In the genomic region with DNA sequence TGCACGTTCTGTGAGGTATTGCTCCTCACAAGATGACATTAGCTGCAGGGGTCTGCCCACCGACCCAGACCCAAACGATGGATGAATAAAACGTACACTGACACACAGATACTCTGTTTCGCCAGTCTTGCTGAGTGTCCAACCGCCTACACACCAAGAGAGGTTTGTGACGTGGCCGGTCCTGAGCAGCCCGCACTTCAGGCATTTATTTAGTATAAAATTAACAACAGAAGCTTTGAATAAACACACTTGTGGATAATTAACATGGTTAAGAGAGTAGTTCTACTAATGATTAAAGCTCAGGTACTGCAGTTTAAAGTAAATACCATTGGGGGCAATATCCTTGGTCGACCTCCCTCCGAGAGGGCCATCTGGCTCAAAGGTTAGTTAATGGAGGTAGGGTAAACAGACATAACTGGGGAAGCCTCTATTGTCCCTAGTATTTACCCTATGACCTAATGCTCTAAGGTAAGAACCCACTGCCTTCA, we compare ENCODE assay signal across 1 cellular context.
A peak's percentile ranks its signal among the peaks of the same experiment; 100 is the strongest.
TF ChIP-seq lines count a peak whose summit lies in the region.

No MANE protein-coding gene starts in this region.

TF ChIP-seq in HepG2, 621 proteins besides CTCF, POLR2A, EP300 and RAD21 (continued from another document and continues in another):
- TF ChIP-seq, protein P1, sequence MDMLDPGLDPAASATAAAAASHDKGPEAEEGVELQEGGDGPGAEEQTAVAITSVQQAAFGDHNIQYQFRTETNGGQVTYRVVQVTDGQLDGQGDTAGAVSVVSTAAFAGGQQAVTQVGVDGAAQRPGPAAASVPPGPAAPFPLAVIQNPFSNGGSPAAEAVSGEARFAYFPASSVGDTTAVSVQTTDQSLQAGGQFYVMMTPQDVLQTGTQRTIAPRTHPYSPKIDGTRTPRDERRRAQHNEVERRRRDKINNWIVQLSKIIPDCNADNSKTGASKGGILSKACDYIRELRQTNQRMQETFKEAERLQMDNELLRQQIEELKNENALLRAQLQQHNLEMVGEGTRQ (IDR thresholded peaks at IDR 0.05; ENCODE audit: low read depth, low read length) = no peak
- TF ChIP-seq, protein P1 (CRISPR knock-in tag; IDR thresholded peaks at IDR 0.05; ENCODE audit: borderline replicate concordance) = no peak
- TF ChIP-seq TARDBP (CRISPR knock-in tag; IDR thresholded peaks at IDR 0.05) (peak; percentile 61; the same call in 1 of the 2 replicates), ZNF367 (CRISPR knock-in tag; IDR thresholded peaks at IDR 0.05; ENCODE audit: borderline replicate concordance) (no peak), ARNT (IDR thresholded peaks at IDR 0.05) (no peak), TGIF2 (CRISPR knock-in tag; IDR thresholded peaks at IDR 0.05) (peak; percentile 51; the same call in 1 of the 2 replicates), XRCC5 (optimal IDR thresholded peaks at IDR 0.05; ENCODE audit: low read length) (no peak), SMC3 (IDR thresholded peaks at IDR 0.05; ENCODE audit: low read length) (no peak), SRSF4 (IDR thresholded peaks at IDR 0.05; ENCODE audit: low read depth, low read length, poor library complexity, severe bottlenecking) (no peak), SP4 (CRISPR knock-in tag; IDR thresholded peaks at IDR 0.05) (no peak), ZNF879 (CRISPR knock-in tag; IDR thresholded peaks at IDR 0.05) (no peak), KLF16 (CRISPR knock-in tag; IDR thresholded peaks at IDR 0.05) (peak in 1 of 2 experiments; percentile 52; a peak in 1 of 4 replicates), PHF5A (CRISPR knock-in tag; IDR thresholded peaks at IDR 0.05; ENCODE audit: low read depth, unreplicated experiment) (peak; percentile 52), CHD2 (IDR thresholded peaks at IDR 0.05; ENCODE audit: low read depth, low read length) (no peak), ZSCAN29 (CRISPR knock-in tag; conservative IDR thresholded peaks at IDR 0.05) (no peak), PHF20 (CRISPR knock-in tag; IDR thresholded peaks at IDR 0.05) (no peak), ZMYM4 (CRISPR knock-in tag; IDR thresholded peaks at IDR 0.05) (peak; percentile 74), RBM39 (IDR thresholded peaks at IDR 0.05; ENCODE audit: low read depth, low read length, poor library complexity, severe bottlenecking) (no peak), ZNF205 (CRISPR knock-in tag; IDR thresholded peaks at IDR 0.05) (peak; percentile 73; the same call in 1 of the 2 replicates), HDAC2 (CRISPR knock-in tag; IDR thresholded peaks at IDR 0.05) (peak; percentile 93), IKZF1 (IDR thresholded peaks at IDR 0.05) (no peak), ZNF230 (CRISPR knock-in tag; IDR thresholded peaks at IDR 0.05) (no peak), ZFP62 (CRISPR knock-in tag; IDR thresholded peaks at IDR 0.05) (no peak), HHEX (CRISPR knock-in tag; IDR thresholded peaks at IDR 0.05) (peak; percentile 89), CCAR2 (optimal IDR thresholded peaks at IDR 0.05; ENCODE audit: low read depth, low read length) (no peak), MBNL3 (CRISPR knock-in tag; conservative IDR thresholded peaks at IDR 0.05) (no peak), RARG (CRISPR knock-in tag; IDR thresholded peaks at IDR 0.05; ENCODE audit: low read depth) (no peak), SP5 (CRISPR knock-in tag; IDR thresholded peaks at IDR 0.05; ENCODE audit: borderline replicate concordance, low read depth) (peak; percentile 82), ZNF75D (CRISPR knock-in tag; IDR thresholded peaks at IDR 0.05; ENCODE audit: borderline replicate concordance) (no peak), ZEB1 (IDR thresholded peaks at IDR 0.05; ENCODE audit: insufficient replicate concordance, low read depth) (peak; percentile 81), RXRB (CRISPR knock-in tag; IDR thresholded peaks at IDR 0.05; ENCODE audit: borderline replicate concordance) (peak; percentile 99), ZNF460 (CRISPR knock-in tag; IDR thresholded peaks at IDR 0.05; ENCODE audit: borderline replicate concordance) (no peak; the same call in 1 of the 2 replicates), ETV6 (CRISPR knock-in tag; conservative IDR thresholded peaks at IDR 0.05) (no peak), ZNF274 (CRISPR knock-in tag; IDR thresholded peaks at IDR 0.05) (no peak), RFX5 (IDR thresholded peaks at IDR 0.05; ENCODE audit: low read depth, low read length) (no peak), ZNF749 (CRISPR knock-in tag; IDR thresholded peaks at IDR 0.05; ENCODE audit: borderline replicate concordance) (no peak), ZNF556 (CRISPR knock-in tag; IDR thresholded peaks at IDR 0.05; ENCODE audit: borderline replicate concordance) (no peak), REPIN1 (CRISPR knock-in tag; IDR thresholded peaks at IDR 0.05; ENCODE audit: borderline replicate concordance, low read depth) (no peak; the same call in 1 of the 2 replicates), ZNF326 (CRISPR knock-in tag; IDR thresholded peaks at IDR 0.05; ENCODE audit: borderline replicate concordance) (no peak), SALL2 (CRISPR knock-in tag; IDR thresholded peaks at IDR 0.05) (no peak), IRX3 (CRISPR knock-in tag; IDR thresholded peaks at IDR 0.05; ENCODE audit: borderline replicate concordance, low read depth) (no peak), ZNF12 (CRISPR knock-in tag; IDR thresholded peaks at IDR 0.05) (no peak), ZNF589 (CRISPR knock-in tag; conservative IDR thresholded peaks at IDR 0.05) (no peak), ZFAT (CRISPR knock-in tag; conservative IDR thresholded peaks at IDR 0.05) (no peak), FOXC1 (CRISPR knock-in tag; IDR thresholded peaks at IDR 0.05; ENCODE audit: borderline replicate concordance) (no peak), FOSL1 (CRISPR knock-in tag; IDR thresholded peaks at IDR 0.05; ENCODE audit: borderline replicate concordance) (no peak), BCL6 (CRISPR knock-in tag; IDR thresholded peaks at IDR 0.05) (peak; percentile 96), EHMT2 (IDR thresholded peaks at IDR 0.05; ENCODE audit: borderline replicate concordance, low read depth, low read length) (no peak; the same call in 1 of the 2 replicates), PPARG (CRISPR knock-in tag; conservative IDR thresholded peaks at IDR 0.05) (peak; percentile 97), ZSCAN21 (CRISPR knock-in tag; IDR thresholded peaks at IDR 0.05; ENCODE audit: borderline replicate concordance) (no peak)
- TF ChIP-seq, protein P2, sequence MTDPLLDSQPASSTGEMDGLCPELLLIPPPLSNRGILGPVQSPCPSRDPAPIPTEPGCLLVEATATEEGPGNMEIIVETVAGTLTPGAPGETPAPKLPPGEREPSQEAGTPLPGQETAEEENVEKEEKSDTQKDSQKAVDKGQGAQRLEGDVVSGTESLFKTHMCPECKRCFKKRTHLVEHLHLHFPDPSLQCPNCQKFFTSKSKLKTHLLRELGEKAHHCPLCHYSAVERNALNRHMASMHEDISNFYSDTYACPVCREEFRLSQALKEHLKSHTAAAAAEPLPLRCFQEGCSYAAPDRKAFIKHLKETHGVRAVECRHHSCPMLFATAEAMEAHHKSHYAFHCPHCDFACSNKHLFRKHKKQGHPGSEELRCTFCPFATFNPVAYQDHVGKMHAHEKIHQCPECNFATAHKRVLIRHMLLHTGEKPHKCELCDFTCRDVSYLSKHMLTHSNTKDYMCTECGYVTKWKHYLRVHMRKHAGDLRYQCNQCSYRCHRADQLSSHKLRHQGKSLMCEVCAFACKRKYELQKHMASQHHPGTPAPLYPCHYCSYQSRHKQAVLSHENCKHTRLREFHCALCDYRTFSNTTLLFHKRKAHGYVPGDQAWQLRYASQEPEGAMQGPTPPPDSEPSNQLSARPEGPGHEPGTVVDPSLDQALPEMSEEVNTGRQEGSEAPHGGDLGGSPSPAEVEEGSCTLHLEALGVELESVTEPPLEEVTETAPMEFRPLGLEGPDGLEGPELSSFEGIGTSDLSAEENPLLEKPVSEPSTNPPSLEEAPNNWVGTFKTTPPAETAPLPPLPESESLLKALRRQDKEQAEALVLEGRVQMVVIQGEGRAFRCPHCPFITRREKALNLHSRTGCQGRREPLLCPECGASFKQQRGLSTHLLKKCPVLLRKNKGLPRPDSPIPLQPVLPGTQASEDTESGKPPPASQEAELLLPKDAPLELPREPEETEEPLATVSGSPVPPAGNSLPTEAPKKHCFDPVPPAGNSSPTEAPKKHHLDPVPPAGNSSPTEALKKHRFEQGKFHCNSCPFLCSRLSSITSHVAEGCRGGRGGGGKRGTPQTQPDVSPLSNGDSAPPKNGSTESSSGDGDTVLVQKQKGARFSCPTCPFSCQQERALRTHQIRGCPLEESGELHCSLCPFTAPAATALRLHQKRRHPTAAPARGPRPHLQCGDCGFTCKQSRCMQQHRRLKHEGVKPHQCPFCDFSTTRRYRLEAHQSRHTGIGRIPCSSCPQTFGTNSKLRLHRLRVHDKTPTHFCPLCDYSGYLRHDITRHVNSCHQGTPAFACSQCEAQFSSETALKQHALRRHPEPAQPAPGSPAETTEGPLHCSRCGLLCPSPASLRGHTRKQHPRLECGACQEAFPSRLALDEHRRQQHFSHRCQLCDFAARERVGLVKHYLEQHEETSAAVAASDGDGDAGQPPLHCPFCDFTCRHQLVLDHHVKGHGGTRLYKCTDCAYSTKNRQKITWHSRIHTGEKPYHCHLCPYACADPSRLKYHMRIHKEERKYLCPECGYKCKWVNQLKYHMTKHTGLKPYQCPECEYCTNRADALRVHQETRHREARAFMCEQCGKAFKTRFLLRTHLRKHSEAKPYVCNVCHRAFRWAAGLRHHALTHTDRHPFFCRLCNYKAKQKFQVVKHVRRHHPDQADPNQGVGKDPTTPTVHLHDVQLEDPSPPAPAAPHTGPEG (CRISPR knock-in tag; IDR thresholded peaks at IDR 0.05) = no peak
- TF ChIP-seq, protein P3, sequence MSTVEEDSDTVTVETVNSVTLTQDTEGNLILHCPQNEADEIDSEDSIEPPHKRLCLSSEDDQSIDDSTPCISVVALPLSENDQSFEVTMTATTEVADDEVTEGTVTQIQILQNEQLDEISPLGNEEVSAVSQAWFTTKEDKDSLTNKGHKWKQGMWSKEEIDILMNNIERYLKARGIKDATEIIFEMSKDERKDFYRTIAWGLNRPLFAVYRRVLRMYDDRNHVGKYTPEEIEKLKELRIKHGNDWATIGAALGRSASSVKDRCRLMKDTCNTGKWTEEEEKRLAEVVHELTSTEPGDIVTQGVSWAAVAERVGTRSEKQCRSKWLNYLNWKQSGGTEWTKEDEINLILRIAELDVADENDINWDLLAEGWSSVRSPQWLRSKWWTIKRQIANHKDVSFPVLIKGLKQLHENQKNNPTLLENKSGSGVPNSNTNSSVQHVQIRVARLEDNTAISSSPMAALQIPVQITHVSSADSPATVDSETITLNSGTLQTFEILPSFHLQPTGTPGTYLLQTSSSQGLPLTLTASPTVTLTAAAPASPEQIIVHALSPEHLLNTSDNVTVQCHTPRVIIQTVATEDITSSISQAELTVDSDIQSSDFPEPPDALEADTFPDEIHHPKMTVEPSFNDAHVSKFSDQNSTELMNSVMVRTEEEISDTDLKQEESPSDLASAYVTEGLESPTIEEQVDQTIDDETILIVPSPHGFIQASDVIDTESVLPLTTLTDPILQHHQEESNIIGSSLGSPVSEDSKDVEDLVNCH (CRISPR knock-in tag; IDR thresholded peaks at IDR 0.05) = no peak
- TF ChIP-seq, protein P4, sequence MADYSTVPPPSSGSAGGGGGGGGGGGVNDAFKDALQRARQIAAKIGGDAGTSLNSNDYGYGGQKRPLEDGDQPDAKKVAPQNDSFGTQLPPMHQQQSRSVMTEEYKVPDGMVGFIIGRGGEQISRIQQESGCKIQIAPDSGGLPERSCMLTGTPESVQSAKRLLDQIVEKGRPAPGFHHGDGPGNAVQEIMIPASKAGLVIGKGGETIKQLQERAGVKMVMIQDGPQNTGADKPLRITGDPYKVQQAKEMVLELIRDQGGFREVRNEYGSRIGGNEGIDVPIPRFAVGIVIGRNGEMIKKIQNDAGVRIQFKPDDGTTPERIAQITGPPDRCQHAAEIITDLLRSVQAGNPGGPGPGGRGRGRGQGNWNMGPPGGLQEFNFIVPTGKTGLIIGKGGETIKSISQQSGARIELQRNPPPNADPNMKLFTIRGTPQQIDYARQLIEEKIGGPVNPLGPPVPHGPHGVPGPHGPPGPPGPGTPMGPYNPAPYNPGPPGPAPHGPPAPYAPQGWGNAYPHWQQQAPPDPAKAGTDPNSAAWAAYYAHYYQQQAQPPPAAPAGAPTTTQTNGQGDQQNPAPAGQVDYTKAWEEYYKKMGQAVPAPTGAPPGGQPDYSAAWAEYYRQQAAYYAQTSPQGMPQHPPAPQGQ (CRISPR knock-in tag; IDR thresholded peaks at IDR 0.05; ENCODE audit: borderline replicate concordance) = no peak
- TF ChIP-seq, protein P5, sequence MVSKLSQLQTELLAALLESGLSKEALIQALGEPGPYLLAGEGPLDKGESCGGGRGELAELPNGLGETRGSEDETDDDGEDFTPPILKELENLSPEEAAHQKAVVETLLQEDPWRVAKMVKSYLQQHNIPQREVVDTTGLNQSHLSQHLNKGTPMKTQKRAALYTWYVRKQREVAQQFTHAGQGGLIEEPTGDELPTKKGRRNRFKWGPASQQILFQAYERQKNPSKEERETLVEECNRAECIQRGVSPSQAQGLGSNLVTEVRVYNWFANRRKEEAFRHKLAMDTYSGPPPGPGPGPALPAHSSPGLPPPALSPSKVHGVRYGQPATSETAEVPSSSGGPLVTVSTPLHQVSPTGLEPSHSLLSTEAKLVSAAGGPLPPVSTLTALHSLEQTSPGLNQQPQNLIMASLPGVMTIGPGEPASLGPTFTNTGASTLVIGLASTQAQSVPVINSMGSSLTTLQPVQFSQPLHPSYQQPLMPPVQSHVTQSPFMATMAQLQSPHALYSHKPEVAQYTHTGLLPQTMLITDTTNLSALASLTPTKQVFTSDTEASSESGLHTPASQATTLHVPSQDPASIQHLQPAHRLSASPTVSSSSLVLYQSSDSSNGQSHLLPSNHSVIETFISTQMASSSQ (IDR thresholded peaks at IDR 0.05; ENCODE audit: low read depth) = peak; percentile 93
- TF ChIP-seq, protein P5 (CRISPR knock-in tag; IDR thresholded peaks at IDR 0.05; ENCODE audit: borderline replicate concordance) = peak; percentile 90; the same call in 1 of the 2 replicates
